In the genomic region with DNA sequence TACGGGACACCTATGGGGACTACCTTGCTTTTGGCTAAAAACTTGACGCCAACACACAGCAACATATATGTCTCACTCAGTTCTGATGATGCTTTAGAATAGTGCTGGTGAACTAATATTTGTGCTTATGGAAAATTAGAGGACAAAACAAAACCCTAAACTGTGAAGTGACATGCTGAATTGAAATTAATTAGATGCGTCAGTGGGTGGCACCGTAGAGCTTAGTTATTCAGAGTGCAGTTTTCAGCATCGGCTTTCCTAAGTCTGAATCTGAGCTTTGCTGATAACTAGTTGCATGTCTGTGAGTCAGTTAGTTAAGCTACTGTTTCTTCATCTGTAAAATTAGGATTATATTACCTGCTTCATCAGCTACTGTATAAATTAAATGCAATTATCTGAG, we compare ENCODE assay signal across 8 cellular contexts.
DNase-seq lines count a peak whose midpoint lies in the region; ATAC-seq, FAIRE-seq and TF ChIP-seq lines count a peak whose summit lies in the region.

No MANE protein-coding gene starts in this region.

- H2AFZ ChIP-seq in trophoblast cell (ENCODE audit: insufficient read depth, low read length, poor library complexity): no peak overlapping the region

- H3K79me2 ChIP-seq in mesendoderm (ENCODE audit: control insufficient read depth, insufficient read depth, low read length) (no peaks in the 10 kb centered on the region), trophoblast cell (ENCODE audit: control insufficient read depth, insufficient read depth, low read length, poor library complexity) (no peaks in the 10 kb centered on the region)

- H2AK5ac ChIP-seq in mesendoderm (ENCODE audit: low read length) (no peak overlapping the region), trophoblast cell (ENCODE audit: low read length) (no peak overlapping the region)

- H3K4me3 ChIP-seq in GM12865 (ENCODE audit: low read depth, low read length) (no peak overlapping the region), mesendoderm (ENCODE audit: low read length) (no peak overlapping the region), trophoblast cell (ENCODE audit: low read depth, low read length) (no peak overlapping the region)

- no peak overlapping the region for H3K27ac ChIP-seq in VCaP
- no peak overlapping the region for H3K27ac ChIP-seq in mesendoderm (ENCODE audit: low read depth, low read length)
- H3K27ac ChIP-seq in trophoblast cell (ENCODE audit: low read depth, low read length): no peak overlapping the region

- H3K4ac ChIP-seq in mesendoderm (ENCODE audit: low read depth, low read length) (no peak overlapping the region), trophoblast cell (ENCODE audit: low read depth, low read length) (no peak overlapping the region)

- DNase-seq in GM12865 (ENCODE audit: low read depth) (peak; percentile 60), mesendoderm (peak; percentile 23), DMS153 (lab: John Stamatoyannopoulos, UW) (no peak), posterior cingulate gyrus (no peak), GM19239 (ENCODE audit: insufficient read length, low spot score) (no peak), trophoblast cell (no peak)

- H3K9ac ChIP-seq in mesendoderm (ENCODE audit: low read length) (no peak overlapping the region), trophoblast cell (ENCODE audit: low read length) (no peak overlapping the region)

- H3K79me1 ChIP-seq in mesendoderm (ENCODE audit: low read length) (no peaks in the 10 kb centered on the region), trophoblast cell (ENCODE audit: low read length) (no peaks in the 10 kb centered on the region)

- H3K27me3 ChIP-seq in mesendoderm (ENCODE audit: insufficient read depth, low read length, poor library complexity): no peaks in the 10 kb centered on the region
- H3K27me3 ChIP-seq in trophoblast cell (ENCODE audit: insufficient read depth, low read length): no peaks in the 10 kb centered on the region

- H4K5ac ChIP-seq in mesendoderm (ENCODE audit: low read length): no peak overlapping the region

- intact Hi-C loops in posterior cingulate gyrus (cut with DNase I): loop anchor here (5.0 kb wide), 1 partner anchor 408 kb away; no protein-coding TSS in a partner anchor

- no peak overlapping the region for H3K4me2 ChIP-seq in mesendoderm (ENCODE audit: low read length)
- H3K4me2 ChIP-seq in trophoblast cell (ENCODE audit: low read length): no peak overlapping the region

- H3K56ac ChIP-seq in mesendoderm (ENCODE audit: low read length): no peak overlapping the region

- no peaks in the 10 kb centered on the region for H3K9me3 ChIP-seq in trophoblast cell (ENCODE audit: insufficient read depth, low read depth, low read length)

- H3K23ac ChIP-seq in mesendoderm (ENCODE audit: low read length) (no peak overlapping the region), trophoblast cell (ENCODE audit: low read length) (no peak overlapping the region)

- H3K36me3 ChIP-seq in mesendoderm (ENCODE audit: control insufficient read depth, insufficient read depth, low read length): no peaks in the 10 kb centered on the region
- H3K36me3 ChIP-seq in trophoblast cell (ENCODE audit: control insufficient read depth in 1 of 2, insufficient read depth in 2 of 2, low read length in 2 of 2): no peaks in the 10 kb centered on the region

- H2BK5ac ChIP-seq in mesendoderm (ENCODE audit: low read length): no peak overlapping the region
- H2BK5ac ChIP-seq in trophoblast cell (ENCODE audit: low read depth, low read length, poor library complexity): no peak overlapping the region

- no peak overlapping the region for H2BK12ac ChIP-seq in trophoblast cell (ENCODE audit: low read length)

- H4K8ac ChIP-seq in mesendoderm (ENCODE audit: low read depth, low read length): no peak overlapping the region
- no peak overlapping the region for H4K8ac ChIP-seq in trophoblast cell (ENCODE audit: low read depth, low read length)

- no peak overlapping the region for H3K14ac ChIP-seq in trophoblast cell (ENCODE audit: low read length)

- H3K18ac ChIP-seq in mesendoderm (ENCODE audit: low read length) (no peak overlapping the region), trophoblast cell (ENCODE audit: low read length) (no peak overlapping the region)

- TF ChIP-seq CTCF in GM12865 (IDR thresholded peaks at IDR 0.05; ENCODE audit: insufficient read depth, low read depth, low read length, missing control alignments): peak; percentile 38
- TF ChIP-seq CTCF in VCaP (conservative IDR thresholded peaks at IDR 0.05): peak; percentile 42

- no peak overlapping the region for H2BK15ac ChIP-seq in mesendoderm (replicated peaks; ENCODE audit: low read depth)

- no peak for FAIRE-seq in GM19239 (lab: Jason Lieb, UNC)

- H2BK120ac ChIP-seq in mesendoderm (ENCODE audit: low read depth, low read length) (no peak overlapping the region), trophoblast cell (ENCODE audit: insufficient read depth, low read length, poor library complexity) (no peak overlapping the region)

- ATAC-seq in HG02798 (IDR thresholded peaks at IDR 0.05; ENCODE audit: poor library complexity, unreplicated experiment): peak; percentile 74

- WGBS in mesendoderm (ENCODE audit: extremely low coverage, insufficient coverage, low lambda C conversion rate): no CpG with 5 or more reads among the region's 5 CpGs
- no CpG with 5 or more reads among the region's 5 CpGs for WGBS in trophoblast cell (ENCODE audit: extremely low coverage, insufficient coverage, insufficient read length)

- H4K12ac ChIP-seq in trophoblast cell (ENCODE audit: low read depth, low read length): no peak overlapping the region

- no peaks in the 10 kb centered on the region for H3K4me1 ChIP-seq in mesendoderm (ENCODE audit: control insufficient read depth, low read depth, low read length)
- no peaks in the 10 kb centered on the region for H3K4me1 ChIP-seq in trophoblast cell (ENCODE audit: control insufficient read depth in 1 of 2, insufficient read depth in 2 of 2, low read length in 2 of 2)

- H4K91ac ChIP-seq in trophoblast cell (ENCODE audit: low read depth, low read length): no peak overlapping the region

Comparison
In these comparisons a context has a peak if more than half of its experiments do, and no peak if none do; other contexts are left out.
1. DNase-seq: peak in GM12865 (single experiment) and mesendoderm (single experiment); none in DMS153 (single experiment), posterior cingulate gyrus (0 of 10), GM19239 (single experiment) and trophoblast cell (0 of 2).